ENCODE assay signal across 1 cellular context in the genomic region with DNA sequence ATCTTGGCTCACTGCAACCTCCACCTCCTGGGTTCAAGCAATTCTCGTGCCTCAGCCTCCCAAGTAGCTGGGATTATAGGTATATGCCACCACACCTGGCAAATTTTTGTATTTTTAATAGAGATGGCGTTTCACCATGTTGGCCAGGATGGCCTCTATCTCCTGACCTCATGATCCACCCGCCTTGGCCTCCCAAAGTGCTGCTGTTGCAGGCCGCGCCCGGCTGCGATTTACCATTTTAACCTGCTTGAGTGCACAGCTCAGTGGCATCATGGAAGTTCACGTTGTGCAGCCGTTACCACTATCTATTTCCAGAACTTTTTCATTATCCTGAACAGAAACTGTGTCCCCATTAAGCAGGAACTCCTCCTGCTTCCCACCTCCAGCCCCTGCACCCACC. TPM values are rescaled to one million over a fixed set of nuclear protein-coding genes. Genes with fewer than 3 reads are reported as not detected.
"Had no signal": no experiment of that assay in that cellular context is flagged by ENCODE, and none has a peak within 500 bp of the region (broad histone marks: within the 10 kb centered on the region; RNA-seq: fewer than 3 reads in every experiment).

No MANE protein-coding gene starts in this region.

RNA-seq across cellular contexts. Expression of a gene that starts 13.5 kb away (rescaled TPM):
- total RNA-seq: HepG2 had no signal
